In the genomic region with DNA sequence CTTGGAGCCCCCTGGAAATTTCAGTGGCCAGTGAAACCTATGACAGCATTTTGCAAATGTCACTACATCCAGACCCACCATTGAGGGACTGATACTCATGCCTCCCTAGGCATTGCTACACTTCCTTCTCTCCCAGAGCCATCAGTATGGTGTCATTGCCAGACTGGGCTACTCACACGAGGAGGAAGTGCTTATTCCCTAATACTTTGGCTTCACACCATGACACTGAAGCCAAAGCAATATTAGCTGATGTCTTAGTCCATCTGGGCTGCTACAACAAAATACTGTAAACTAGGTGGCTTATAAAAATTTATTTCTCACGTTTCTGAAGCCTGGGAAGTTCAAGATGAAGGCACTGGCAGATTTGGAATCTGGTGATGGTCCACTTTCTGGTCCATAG, we compare ENCODE assay signal across 26 cellular contexts. TPM values are rescaled to one million over a fixed set of nuclear protein-coding genes. Genes with fewer than 3 reads are reported as not detected.
A peak's percentile ranks its signal among the peaks of the same experiment; 100 is the strongest.
DNase-seq lines count a peak whose midpoint lies in the region; FAIRE-seq and TF ChIP-seq lines count a peak whose summit lies in the region.
"Had no signal": no experiment of that assay in that cellular context is flagged by ENCODE, and none has a peak within 500 bp of the region (broad histone marks: within the 10 kb centered on the region; RNA-seq: fewer than 3 reads in every experiment).

No MANE protein-coding gene starts in this region.

- H3K4me3 Mint-ChIP-seq in endodermal cell = no peak overlapping the region
- H3K4me3 Mint-ChIP-seq: CD14-positive monocyte; CD4-positive, alpha-beta memory T cell; CD4-positive, CD25-positive, alpha-beta regulatory T cell; CD8-positive, alpha-beta memory T cell had no signal

- H3K9me3 ChIP-seq in H1 (ENCODE audit: insufficient read depth in 2 of 2, low read depth in 1 of 2, low read length in 1 of 2) = no peaks in the 10 kb centered on the region
- H3K9me3 ChIP-seq in endodermal cell (ENCODE audit: control insufficient read depth, low read length) = no peaks in the 10 kb centered on the region
- H3K9me3 ChIP-seq: BE2C, BLaER1 had no signal

- H3K4me3 ChIP-seq in bronchial epithelial cell (ENCODE audit: low read depth, low read length) (no peak overlapping the region), H1 (ENCODE audit: extremely low read depth in 1 of 4, insufficient read depth in 2 of 4, low read depth in 3 of 4, low read length in 4 of 4) (no peak overlapping the region), endodermal cell (ENCODE audit: low read length) (no peak overlapping the region)
- H3K4me3 ChIP-seq: BLaER1 had no signal

- no peak overlapping the region for H3K27ac ChIP-seq in H1 (ENCODE audit: low read depth, low read length)
- H3K27ac ChIP-seq in endodermal cell (ENCODE audit: low read depth, low read length) = no peak overlapping the region
- H3K27ac ChIP-seq: BLaER1 had no signal

- peaks cover 0 to 5% of the 10 kb centered on the region in 2 experiments; a peak in 2 of 4 replicates for H3K79me2 ChIP-seq in H1 (ENCODE audit: control insufficient read depth in 1 of 2, insufficient read depth in 2 of 2, low read length in 2 of 2)

- no peaks in the 10 kb centered on the region for H3K4me1 ChIP-seq in H1 (replicated peaks in 1 of 4; ENCODE audit: control insufficient read depth in 3 of 4, insufficient read depth in 4 of 4, low read length in 3 of 4)
- no peaks in the 10 kb centered on the region for H3K4me1 ChIP-seq in endodermal cell (ENCODE audit: control insufficient read depth, insufficient read depth, low read length)
- H3K4me1 ChIP-seq: BLaER1 had no signal

- H3K27me3 ChIP-seq in bronchial epithelial cell (ENCODE audit: control insufficient read depth, insufficient read depth, low read length) (no peaks in the 10 kb centered on the region), H1 (replicated peaks in 1 of 4; ENCODE audit: control insufficient read depth in 3 of 4, extremely low read depth in 1 of 4, insufficient read depth in 3 of 4, low read length in 3 of 4) (no peaks in the 10 kb centered on the region), endodermal cell (ENCODE audit: control insufficient read depth, insufficient read depth, low read length, poor library complexity, severe bottlenecking) (no peaks in the 10 kb centered on the region)
- H3K27me3 ChIP-seq: BE2C, BLaER1 had no signal

- peaks cover 11% of the 10 kb centered on the region for H3K4me1 Mint-ChIP-seq in endodermal cell
- H3K4me1 Mint-ChIP-seq: CD14-positive monocyte; CD4-positive, alpha-beta memory T cell; CD4-positive, CD25-positive, alpha-beta regulatory T cell; CD8-positive, alpha-beta memory T cell had no signal

- FAIRE-seq in bronchial epithelial cell (lab: Jason Lieb, UNC) (peak; percentile 75), H1 (lab: Jason Lieb, UNC) (no peak)
- FAIRE-seq: A204.1, G401.6, GM12891, GM19239 had no signal

- no peak overlapping the region for H3K4ac ChIP-seq in H1 (replicated peaks; ENCODE audit: insufficient read length, low read depth, low read length)

- TF ChIP-seq CTCF in bronchial epithelial cell (IDR thresholded peaks at IDR 0.05; ENCODE audit: insufficient read depth, low read length, severe bottlenecking) = no peak
- no peak for TF ChIP-seq CTCF in H1 (IDR thresholded peaks at IDR 0.05; ENCODE audit: control extremely low read depth in 1 of 3, insufficient read depth in 1 of 3, low read depth in 1 of 3, low read length in 3 of 3)
- no peak for TF ChIP-seq CTCF in endodermal cell (conservative IDR thresholded peaks at IDR 0.05)
- no peak for TF ChIP-seq CTCF in GM20000 (IDR thresholded peaks at IDR 0.05; ENCODE audit: extremely low read depth, missing control alignments)

- in situ Hi-C loops in G401 (cut with HindIII; ENCODE audit: low sequenced_read_pairs) = no loop called here

- H3K27ac Mint-ChIP-seq in endodermal cell = no peak overlapping the region
- H3K27ac Mint-ChIP-seq: CD14-positive monocyte; CD4-positive, alpha-beta memory T cell; CD4-positive, CD25-positive, alpha-beta regulatory T cell; CD8-positive, alpha-beta memory T cell had no signal

- no peaks in the 10 kb centered on the region for H3K23me2 ChIP-seq in H1 (ENCODE audit: low read depth, low read length)

- H2BK5ac ChIP-seq in H1 (ENCODE audit: low read depth, low read length) = no peak overlapping the region

- no peak overlapping the region for H3K23ac ChIP-seq in H1 (ENCODE audit: insufficient read length)

- H3K79me1 ChIP-seq in H1 (ENCODE audit: low read depth, low read length) = 0 out of 2 replicates have a peak, but pooled peaks cover 2% of the 10 kb centered on the region

- peak overlapping the region; percentile 24; the same call in 1 of the 2 replicates for H2BK15ac ChIP-seq in H1 (ENCODE audit: low read length)

- CTCF ChIA-PET in H1 (lab: Charles Lee; ENCODE audit: partially characterized antibody) = interaction anchor here (0.7 to 0.8 kb wide), 2 partner anchors 9 to 20 kb away, joined by 3 read pairs; no protein-coding TSS in a partner anchor

- peak; percentile 72 for DNase-seq in G401 (ENCODE audit: low spot score)
- DNase-seq in bronchial epithelial cell (ENCODE audit: low read depth) = no peak
- no peak for DNase-seq in H1 (ENCODE audit: low read depth in 1 of 2, low spot score in 2 of 2)
- no peak for DNase-seq in endodermal cell
- no peak for DNase-seq in GM20000 (ENCODE audit: low spot score)
- no peak for DNase-seq in NCI-H2196 (lab: John Stamatoyannopoulos, UW; ENCODE audit: unreplicated experiment)
- DNase-seq: 8988T; ACHN; BE2C; CD4-positive, alpha-beta memory T cell; CD4-positive, CD25-positive, alpha-beta regulatory T cell; CD8-positive, alpha-beta memory T cell; COR-L47; DMS 273 treated with DMSO at 0.1 percent for 48 hours; DMS153; DMS79; DND-41; EL; GF-D8 had no signal

- H3K18ac ChIP-seq in H1 (ENCODE audit: extremely low read depth, low read length) = no peak overlapping the region

- no peaks in the 10 kb centered on the region for H3K27me3 Mint-ChIP-seq in endodermal cell (ENCODE audit: insufficient read depth)
- H3K27me3 Mint-ChIP-seq: CD4-positive, alpha-beta memory T cell; CD4-positive, CD25-positive, alpha-beta regulatory T cell had no signal

- TF ChIP-seq RAD21 in H1 (IDR thresholded peaks at IDR 0.05 in 1 of 2, conservative IDR thresholded peaks at IDR 0.05 in 1 of 2; ENCODE audit: low read depth in 2 of 2, low read length in 2 of 2) = no peak

- no peak overlapping the region for H2BK120ac ChIP-seq in H1 (replicated peaks; ENCODE audit: low read depth, low read length)

- TF ChIP-seq POLR2A in H1 (IDR thresholded peaks at IDR 0.05; ENCODE audit: control extremely low read depth in 1 of 2, low read depth in 2 of 2, low read length in 2 of 2) = no peak

- H3K36me3 ChIP-seq in bronchial epithelial cell (ENCODE audit: control insufficient read depth, insufficient read depth, low read length) (no peaks in the 10 kb centered on the region), H1 (ENCODE audit: control insufficient read depth in 2 of 4, insufficient read depth in 4 of 4, low read length in 3 of 4) (no peaks in the 10 kb centered on the region), endodermal cell (ENCODE audit: control insufficient read depth, insufficient read depth, low read length) (no peaks in the 10 kb centered on the region)
- H3K36me3 ChIP-seq: BE2C, BLaER1 had no signal

- H3K9ac ChIP-seq in H1 (replicated peaks in 1 of 4; ENCODE audit: extremely low read depth in 1 of 4, low read depth in 3 of 4, low read length in 3 of 4) (no peak overlapping the region), endodermal cell (ENCODE audit: extremely low read depth, low read length, poor library complexity, severe bottlenecking) (no peak overlapping the region)
- H3K9ac ChIP-seq: BLaER1 had no signal

- no peak overlapping the region for H4K8ac ChIP-seq in H1 (ENCODE audit: extremely low read depth, insufficient read depth, low read length)

- H2AK5ac ChIP-seq in H1 (ENCODE audit: low read depth, low read length) = no peak overlapping the region

- POLR2A ChIA-PET in H1 (lab: Charles Lee; ENCODE audit: partially characterized antibody) = interaction anchor here (0.6 kb wide), 1 partner anchor 35 kb away, joined by 3 read pairs; no protein-coding TSS in a partner anchor

- no peak overlapping the region for H3K56ac ChIP-seq in H1 (replicated peaks; ENCODE audit: insufficient read length, low read depth, low read length)

- H2BK20ac ChIP-seq in H1 (ENCODE audit: low read length) = no peak overlapping the region

- H4K5ac ChIP-seq in H1 (ENCODE audit: insufficient read length, low read depth, low read length) = no peak overlapping the region

- 84% methylated on average over 2 of the region's 2 CpGs; no CpG with 5 or more reads in 1 of the 2 experiments for WGBS in H1 (ENCODE audit: extremely low coverage in 1 of 2, insufficient coverage in 1 of 2, insufficient read length in 1 of 2, insufficient replicate concordance in 2 of 2, low coverage in 1 of 2, low lambda C conversion rate in 2 of 2, missing lambda C conversion rate in 1 of 2), 2 experiments
- 66 to 67% methylated on average over 1 to 2 of the region's 2 CpGs for WGBS in endodermal cell (ENCODE audit: insufficient coverage in 1 of 2, insufficient read length in 1 of 2), 2 experiments

- no peak overlapping the region for H4K91ac ChIP-seq in H1 (replicated peaks; ENCODE audit: insufficient read length, low read length)

- H3K9me3 Mint-ChIP-seq in endodermal cell = no peaks in the 10 kb centered on the region

- H3K14ac ChIP-seq in H1 (ENCODE audit: insufficient read length) = no peak overlapping the region

- no peak overlapping the region for H3K4me2 ChIP-seq in H1 (ENCODE audit: insufficient read depth in 1 of 2, low read depth in 2 of 2, low read length in 2 of 2)
- H3K4me2 ChIP-seq: BLaER1 had no signal

- no peak overlapping the region for H2BK12ac ChIP-seq in H1 (ENCODE audit: low read depth, low read length)

- TF ChIP-seq EP300 in H1 (IDR thresholded peaks at IDR 0.05; ENCODE audit: borderline replicate concordance in 1 of 2, low read depth in 2 of 2, low read length in 2 of 2) = no peak

- no peak overlapping the region for H2AFZ ChIP-seq in H1 (ENCODE audit: low read length)

- H3K36me3 Mint-ChIP-seq in endodermal cell (ENCODE audit: low read depth) = no peaks in the 10 kb centered on the region
- H3K36me3 Mint-ChIP-seq: CD14-positive monocyte; CD4-positive, alpha-beta memory T cell; CD4-positive, CD25-positive, alpha-beta regulatory T cell; CD8-positive, alpha-beta memory T cell had no signal

- no peaks in the 10 kb centered on the region for H4K20me1 ChIP-seq in H1 (replicated peaks in 1 of 2; ENCODE audit: control insufficient read depth in 1 of 2, insufficient read depth in 2 of 2, low read length in 2 of 2)
- H4K20me1 ChIP-seq: BLaER1 had no signal

RNA-seq across cellular contexts. Expression of gene TRPM3, which starts 22.6 kb away (rescaled TPM):
- not detected in 2 replicates for total RNA-seq in G401 (2014; rRNA removed; shearing (Covaris generic))
- total RNA-seq in bronchial epithelial cell = not detected in 2 replicates
- 9.7 and 10.9 TPM in 2 replicates for total RNA-seq in H1 (2021; fragmentation: NEBNext Ultra II Directional; extraction: Animal tissue kit (Norgen Biotek cat#: 25700))
- polyA plus RNA-seq in H1 (2011; rRNA removed) = 2.0 and 2.4 TPM in 2 replicates
- 2.9 TPM for polyA plus RNA-seq in H1 (2011; cell fraction: cytosol; rRNA removed)
- polyA plus RNA-seq in H1 (2011; cell fraction: nucleus; rRNA removed) = 4.2 TPM
- 4.8 to 6.4 TPM (median 5.9 TPM) in 4 replicates for polyA plus RNA-seq in H1 (2012, experiment 1 of 2)
- polyA plus RNA-seq in H1 (2012, experiment 2 of 2) = 0.56 TPM
- 3.7 TPM for polyA plus RNA-seq in H1 (2013, experiment 1 of 2)
- 3.4 TPM for polyA plus RNA-seq in H1 (2013, experiment 2 of 2)
- 16.1 and 26.7 TPM in 2 replicates for polyA minus RNA-seq in H1 (2011; rRNA and poly(A)+ RNA removed)
- polyA minus RNA-seq in H1 (2011; cell fraction: cytosol; rRNA and poly(A)+ RNA removed) = 4.0 TPM
- polyA minus RNA-seq in H1 (2011; cell fraction: nucleus; rRNA and poly(A)+ RNA removed) = 33.2 TPM
- total RNA-seq in endodermal cell = 1 to 10 TPM; 1.8 to 2.5 TPM
- polyA plus RNA-seq in endodermal cell (2013, experiment 1 of 2) = 2.5 TPM
- polyA plus RNA-seq in endodermal cell (2013, experiment 2 of 2) = 2.3 TPM
- total RNA-seq: A673; CD4-positive, alpha-beta memory T cell; CD4-positive, CD25-positive, alpha-beta regulatory T cell; CD8-positive, alpha-beta memory T cell had no signal
- polyA plus RNA-seq: CD14-positive monocyte; CD4-positive, alpha-beta memory T cell; CD4-positive, CD25-positive, alpha-beta regulatory T cell; CD8-positive, alpha-beta memory T cell had no signal
